In the genomic region with DNA sequence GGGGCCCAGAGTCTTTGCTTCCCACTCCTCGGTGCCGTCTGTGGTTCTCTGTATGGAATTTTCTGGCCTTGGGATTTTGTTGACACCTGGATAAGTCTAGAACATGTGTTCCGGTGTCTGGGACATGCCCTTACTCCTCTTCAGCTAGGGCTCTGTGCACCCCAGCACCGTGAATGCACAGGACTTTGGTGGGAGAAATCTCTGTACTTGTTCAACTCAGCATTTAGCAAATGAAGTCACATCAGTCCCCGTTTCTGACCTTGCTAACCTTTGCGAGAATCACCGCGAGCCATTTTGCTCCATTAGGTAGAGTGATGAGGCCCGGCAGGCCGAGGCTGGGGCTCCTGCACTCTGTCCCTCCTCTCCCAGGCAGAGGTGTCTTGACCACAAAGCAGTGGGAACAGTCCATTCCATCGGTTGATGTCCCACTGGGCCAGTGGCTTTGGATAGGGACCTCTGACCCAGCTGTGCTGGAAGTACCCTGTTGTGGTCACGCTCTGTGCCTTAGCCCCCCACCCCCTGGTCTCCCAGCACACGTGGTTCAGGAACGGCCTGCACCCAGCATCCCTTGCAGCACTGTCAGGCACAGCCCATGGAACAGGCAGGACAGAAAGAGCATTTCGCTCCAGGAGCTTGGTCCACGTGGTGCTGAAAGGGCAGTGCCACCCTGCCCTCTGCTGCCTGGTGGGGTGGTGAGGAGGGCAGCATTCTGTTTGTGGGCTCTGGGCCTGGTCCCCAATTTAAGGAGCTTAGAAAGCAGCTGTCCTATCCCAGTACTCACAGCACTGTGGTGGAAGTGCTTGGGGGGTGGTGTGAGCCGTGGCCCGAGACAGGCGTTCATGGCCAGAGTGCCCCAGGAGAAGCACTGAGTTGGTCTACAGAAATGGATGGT, we compare ENCODE assay signal across 27 cellular contexts.
DNase-seq lines count a peak whose midpoint lies in the region; ATAC-seq, FAIRE-seq and TF ChIP-seq lines count a peak whose summit lies in the region.
"Had no signal": no experiment of that assay in that cellular context is flagged by ENCODE, and none has a peak within 500 bp of the region (broad histone marks: within the 10 kb centered on the region; RNA-seq: fewer than 3 reads in every experiment).

No MANE protein-coding gene starts in this region.

- FAIRE-seq in H1 (lab: Jason Lieb, UNC) (no peak), GM12892 (lab: Jason Lieb, UNC) (no peak)
- FAIRE-seq: GM19239, islet of Langerhans had no signal

- no peaks in the 10 kb centered on the region for H3K4me1 ChIP-seq in H1 (replicated peaks in 1 of 4; ENCODE audit: control insufficient read depth in 3 of 4, insufficient read depth in 4 of 4, low read length in 3 of 4)
- H3K4me1 ChIP-seq: SJSA1 had no signal

- no peak overlapping the region for H3K56ac ChIP-seq in H1 (replicated peaks; ENCODE audit: insufficient read length, low read depth, low read length)

- H3K36me3 Mint-ChIP-seq in activated T-cell treated with anti-CD3 and anti-CD28 coated beads, Interleukin-2, amount 50 U/mL, for 24 hours (ENCODE audit: low read depth), result peaks cover 94% of the 10 kb centered on the region
- peaks cover 21% of the 10 kb centered on the region for H3K36me3 Mint-ChIP-seq in activated T-cell treated with anti-CD3 and anti-CD28 coated beads, Interleukin-2, amount 50 U/mL, for 4 hours (ENCODE audit: insufficient read depth)
- H3K36me3 Mint-ChIP-seq in Calu3 (ENCODE audit: insufficient read depth, unreplicated experiment) (peaks cover 35% of the 10 kb centered on the region), osteocyte (ENCODE audit: unreplicated experiment) (peaks cover 20% of the 10 kb centered on the region)

- no peak overlapping the region for H2AK5ac ChIP-seq in H1 (ENCODE audit: low read depth, low read length)

- no peaks in the 10 kb centered on the region for H3K27me3 ChIP-seq in H1 (replicated peaks in 1 of 4; ENCODE audit: control insufficient read depth in 3 of 4, extremely low read depth in 1 of 4, insufficient read depth in 3 of 4, low read length in 3 of 4)
- H3K27me3 ChIP-seq: hepatocyte, SJSA1, testis had no signal

- TF ChIP-seq EP300 in H1 (IDR thresholded peaks at IDR 0.05; ENCODE audit: borderline replicate concordance in 1 of 2, low read depth in 2 of 2, low read length in 2 of 2), result no peak

- H3K36me3 ChIP-seq in H1 (ENCODE audit: control insufficient read depth in 2 of 4, insufficient read depth in 4 of 4, low read length in 3 of 4), result peaks cover 10 to 25% (median 17%) of the 10 kb centered on the region in 4 experiments

- no peak overlapping the region for H3K4me3 Mint-ChIP-seq in activated T-cell treated with anti-CD3 and anti-CD28 coated beads, Interleukin-2, amount 50 U/mL, for 24 hours
- no peak overlapping the region for H3K4me3 Mint-ChIP-seq in activated T-cell treated with anti-CD3 and anti-CD28 coated beads, Interleukin-2, amount 50 U/mL, for 4 hours
- no peak overlapping the region for H3K4me3 Mint-ChIP-seq in Calu3 (ENCODE audit: low read depth, unreplicated experiment)
- no peak overlapping the region for H3K4me3 Mint-ChIP-seq in osteocyte (ENCODE audit: unreplicated experiment)
- H3K4me3 Mint-ChIP-seq: stimulated activated naive B cell treated with anti-CD40 and anti-IgM and Interleukin-4, amounts not matched to agents 10 μg/mL and 1 μg/mL and 100 μg/mL, for 72 hours had no signal

- no peak overlapping the region for H2BK20ac ChIP-seq in H1 (ENCODE audit: low read length)

- H3K79me1 ChIP-seq in H1 (ENCODE audit: low read depth, low read length), result no peaks in the 10 kb centered on the region; the same call in 1 of the 2 replicates

- peaks cover 3 to 14% of the 10 kb centered on the region in 2 experiments for H4K20me1 ChIP-seq in H1 (replicated peaks in 1 of 2; ENCODE audit: control insufficient read depth in 1 of 2, insufficient read depth in 2 of 2, low read length in 2 of 2)

- no peak overlapping the region for H3K9ac ChIP-seq in H1 (replicated peaks in 1 of 4; ENCODE audit: extremely low read depth in 1 of 4, low read depth in 3 of 4, low read length in 3 of 4)
- H3K9ac ChIP-seq: GM23248, KMS-11 had no signal

- TF ChIP-seq RAD21 in H1 (IDR thresholded peaks at IDR 0.05 in 1 of 2, conservative IDR thresholded peaks at IDR 0.05 in 1 of 2; ENCODE audit: low read depth in 2 of 2, low read length in 2 of 2), result no peak

- H3K18ac ChIP-seq in H1 (ENCODE audit: extremely low read depth, low read length), result no peak overlapping the region

- peak overlapping the region; percentile 45 for H3K27ac Mint-ChIP-seq in activated T-cell treated with anti-CD3 and anti-CD28 coated beads, Interleukin-2, amount 50 U/mL, for 24 hours
- H3K27ac Mint-ChIP-seq in Calu3 (ENCODE audit: unreplicated experiment), result peak overlapping the region; percentile 44
- peak overlapping the region; percentile 50 for H3K27ac Mint-ChIP-seq in osteocyte (ENCODE audit: unreplicated experiment)

- H3K23me2 ChIP-seq in H1 (ENCODE audit: low read depth, low read length), result no peaks in the 10 kb centered on the region

- no peak for TF ChIP-seq CTCF in Calu3 (IDR thresholded peaks at IDR 0.05; ENCODE audit: unreplicated experiment)
- no peak for TF ChIP-seq CTCF in H1 (IDR thresholded peaks at IDR 0.05; ENCODE audit: control extremely low read depth in 1 of 3, insufficient read depth in 1 of 3, low read depth in 1 of 3, low read length in 3 of 3)
- no peak for TF ChIP-seq CTCF in osteocyte (IDR thresholded peaks at IDR 0.05)

- no peak overlapping the region for H3K14ac ChIP-seq in H1 (ENCODE audit: insufficient read length)

- H3K4ac ChIP-seq in H1 (replicated peaks; ENCODE audit: insufficient read length, low read depth, low read length), result no peak overlapping the region

- BruUV-seq in Calu3 (replicated peaks; lab: Mats Ljungman, UMichigan), result no TSS peak

- H4K91ac ChIP-seq in H1 (replicated peaks; ENCODE audit: insufficient read length, low read length), result no peak overlapping the region

- TF ChIP-seq POLR2A in H1 (IDR thresholded peaks at IDR 0.05; ENCODE audit: control extremely low read depth in 1 of 2, low read depth in 2 of 2, low read length in 2 of 2), result no peak
- TF ChIP-seq POLR2A in GM12892 (IDR thresholded peaks at IDR 0.05; ENCODE audit: low read depth, low read length), result no peak

- WGBS in H1 (ENCODE audit: extremely low coverage in 1 of 2, insufficient coverage in 1 of 2, insufficient read length in 1 of 2, insufficient replicate concordance in 2 of 2, low coverage in 1 of 2, low lambda C conversion rate in 2 of 2, missing lambda C conversion rate in 1 of 2), 2 experiments, result 90% methylated on average over 19 of the region's 19 CpGs; no CpG with 5 or more reads in 1 of the 2 experiments

- H2AFZ ChIP-seq in H1 (ENCODE audit: low read length), result no peak overlapping the region
- H2AFZ ChIP-seq: GM23248, hepatocyte had no signal

- 0 out of 2 replicates have a peak overlapping the region, but pooled peaks have one; percentile 24 for H2BK5ac ChIP-seq in H1 (ENCODE audit: low read depth, low read length)

- CTCF ChIA-PET in Calu3 (lab: Charles Lee), result no interaction called here
- CTCF ChIA-PET in H1 (lab: Charles Lee; ENCODE audit: partially characterized antibody), result interaction anchor here (26.7 kb wide), 1 partner anchor 14 kb away, joined by 366 read pairs; no protein-coding TSS in a partner anchor

- no peak overlapping the region for H3K4me2 ChIP-seq in H1 (ENCODE audit: insufficient read depth in 1 of 2, low read depth in 2 of 2, low read length in 2 of 2)
- H3K4me2 ChIP-seq: hepatocyte, KMS-11 had no signal

- H3K9me3 Mint-ChIP-seq in activated T-cell treated with anti-CD3 and anti-CD28 coated beads, Interleukin-2, amount 50 U/mL, for 24 hours, result no peaks in the 10 kb centered on the region
- H3K9me3 Mint-ChIP-seq in activated T-cell treated with anti-CD3 and anti-CD28 coated beads, Interleukin-2, amount 50 U/mL, for 4 hours, result no peaks in the 10 kb centered on the region
- H3K9me3 Mint-ChIP-seq in Calu3 (ENCODE audit: low read depth, unreplicated experiment) (no peaks in the 10 kb centered on the region), osteocyte (ENCODE audit: unreplicated experiment) (no peaks in the 10 kb centered on the region)
- H3K9me3 Mint-ChIP-seq: stimulated activated naive B cell treated with anti-CD40 and anti-IgM and Interleukin-4, amounts not matched to agents 10 μg/mL and 1 μg/mL and 100 μg/mL, for 72 hours had no signal

- H3K27ac ChIP-seq in H1 (ENCODE audit: low read depth, low read length), result no peak overlapping the region
- H3K27ac ChIP-seq: C4-2B, epithelial cell of prostate, GM23248, hepatocyte, KMS-11, SJSA1, testis, VCaP had no signal

- no peak overlapping the region for H2BK12ac ChIP-seq in H1 (ENCODE audit: low read depth, low read length)

- no peak overlapping the region for H4K8ac ChIP-seq in H1 (ENCODE audit: extremely low read depth, insufficient read depth, low read length)

- intact Hi-C loops in Calu3 (cut with micrococcal nuclease; ENCODE audit: unreplicated experiment), result no loop called here

- ATAC-seq in activated T-cell treated with anti-CD3 and anti-CD28 coated beads, Interleukin-2, amount 50 U/mL, for 4 hours, result no peak
- no peak for ATAC-seq in HG03196 (IDR thresholded peaks at IDR 0.05; ENCODE audit: unreplicated experiment)
- ATAC-seq: stimulated activated naive B cell treated with anti-CD40 and anti-IgM and Interleukin-4, amounts not matched to agents 10 μg/mL and 1 μg/mL and 100 μg/mL, for 72 hours had no signal

- no peak overlapping the region for H3K23ac ChIP-seq in H1 (ENCODE audit: insufficient read length)

- H2BK15ac ChIP-seq in H1 (ENCODE audit: low read length), result no peak overlapping the region

- no peaks in the 10 kb centered on the region for H3K27me3 Mint-ChIP-seq in activated T-cell treated with anti-CD3 and anti-CD28 coated beads, Interleukin-2, amount 50 U/mL, for 24 hours
- no peaks in the 10 kb centered on the region for H3K27me3 Mint-ChIP-seq in activated T-cell treated with anti-CD3 and anti-CD28 coated beads, Interleukin-2, amount 50 U/mL, for 4 hours (ENCODE audit: low read depth)
- H3K27me3 Mint-ChIP-seq in Calu3 (ENCODE audit: unreplicated experiment) (no peaks in the 10 kb centered on the region), osteocyte (ENCODE audit: unreplicated experiment) (no peaks in the 10 kb centered on the region)
- H3K27me3 Mint-ChIP-seq: stimulated activated naive B cell treated with anti-CD40 and anti-IgM and Interleukin-4, amounts not matched to agents 10 μg/mL and 1 μg/mL and 100 μg/mL, for 72 hours had no signal

- H3K9me3 ChIP-seq in H1 (ENCODE audit: insufficient read depth in 2 of 2, low read depth in 1 of 2, low read length in 1 of 2), result no peaks in the 10 kb centered on the region
- H3K9me3 ChIP-seq: SJSA1, testis had no signal

- no peak overlapping the region for H3K4me3 ChIP-seq in H1 (ENCODE audit: extremely low read depth in 1 of 4, insufficient read depth in 2 of 4, low read depth in 3 of 4, low read length in 4 of 4)
- H3K4me3 ChIP-seq: GM23248, hepatocyte, lung, SJSA1, testis had no signal

- no peak overlapping the region for H2BK120ac ChIP-seq in H1 (replicated peaks; ENCODE audit: low read depth, low read length)

- H3K4me1 Mint-ChIP-seq in activated T-cell treated with anti-CD3 and anti-CD28 coated beads, Interleukin-2, amount 50 U/mL, for 24 hours (ENCODE audit: low read depth), result peaks cover 36% of the 10 kb centered on the region
- H3K4me1 Mint-ChIP-seq in activated T-cell treated with anti-CD3 and anti-CD28 coated beads, Interleukin-2, amount 50 U/mL, for 4 hours (ENCODE audit: low read depth), result peaks cover 27% of the 10 kb centered on the region
- H3K4me1 Mint-ChIP-seq in Calu3 (ENCODE audit: low read depth, unreplicated experiment) (no peaks in the 10 kb centered on the region), osteocyte (ENCODE audit: unreplicated experiment) (peaks cover 21% of the 10 kb centered on the region)

- no peak overlapping the region for H4K5ac ChIP-seq in H1 (ENCODE audit: insufficient read length, low read depth, low read length)

- POLR2A ChIA-PET in H1 (lab: Charles Lee; ENCODE audit: partially characterized antibody), result interaction anchor here (1.5 kb wide), 1 partner anchor 8 kb away, joined by 5 read pairs; no protein-coding TSS in a partner anchor

- DNase-seq in activated T-cell treated with anti-CD3 and anti-CD28 coated beads, Interleukin-2, amount 50 U/mL, for 24 hours, result peak; percentile 23
- DNase-seq in activated T-cell treated with anti-CD3 and anti-CD28 coated beads, Interleukin-2, amount 50 U/mL, for 4 hours, result no peak
- DNase-seq in Calu3, result no peak
- DNase-seq in H1 (ENCODE audit: low read depth in 1 of 2, low spot score in 2 of 2), result peak in 1 of 2 experiments; percentile 38
- DNase-seq in osteocyte (ENCODE audit: extremely low spot score, unreplicated experiment), result no peak
- DNase-seq in GM12892 (ENCODE audit: insufficient read length), result no peak
- no peak for DNase-seq in RKO (ENCODE audit: low spot score)
- DNase-seq: activated effector memory CD4-positive, alpha-beta T cell treated with anti-CD3 and anti-CD28 coated beads, Interleukin-2, amount 50 U/mL, for 16 hours; DMS53; GM23248; NCI-H1048; NCI-H187 treated with DMSO at 0.1 percent for 48 hours; NCI-H226; NCI-H82; stimulated activated naive B cell treated with anti-CD40 and anti-IgM and Interleukin-4, amounts not matched to agents 10 μg/mL and 1 μg/mL and 100 μg/mL, for 72 hours; T-helper 2 cell; testis had no signal

- no peaks in the 10 kb centered on the region for H3K79me2 ChIP-seq in H1 (ENCODE audit: control insufficient read depth in 1 of 2, insufficient read depth in 2 of 2, low read length in 2 of 2)
